In the genomic region with DNA sequence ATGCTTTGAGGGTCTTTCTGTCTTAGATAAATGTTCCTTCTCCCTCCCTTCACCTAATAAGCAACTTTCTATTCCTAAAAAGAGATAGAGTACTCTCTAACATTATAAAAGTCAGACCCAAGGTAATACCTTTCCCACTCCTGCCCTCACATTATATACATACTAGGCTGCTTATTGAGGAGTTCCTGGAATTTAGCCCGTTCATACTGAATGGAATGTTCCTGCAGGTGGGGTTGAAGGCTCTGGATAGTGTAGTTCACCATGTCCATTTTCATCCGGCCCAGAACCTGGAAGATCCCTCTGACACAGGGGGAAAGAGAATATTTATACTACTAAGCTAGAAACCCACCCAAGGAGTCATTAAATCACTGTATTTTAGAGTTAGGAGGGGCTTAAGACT, we compare ENCODE assay signal across 30 cellular contexts. TPM values are rescaled to one million over a fixed set of nuclear protein-coding genes. Genes with fewer than 3 reads are reported as not detected.
"Had no signal": no experiment of that assay in that cellular context is flagged by ENCODE, and none has a peak within 500 bp of the region (broad histone marks: within the 10 kb centered on the region; RNA-seq: fewer than 3 reads in every experiment).

No MANE protein-coding gene starts in this region.

- H3K9me3 ChIP-seq: ascending aorta had no signal

- H3K27ac ChIP-seq: ascending aorta, breast epithelium, coronary artery, dorsolateral prefrontal cortex, heart left ventricle had no signal

- H3K36me3 ChIP-seq: ascending aorta, breast epithelium, heart left ventricle had no signal

- H3K4me1 ChIP-seq: ascending aorta, breast epithelium, heart left ventricle had no signal

- DNase-seq: activated CD4-positive, alpha-beta memory T cell treated with anti-CD3 and anti-CD28 coated beads for 36 hours; activated CD4-positive, alpha-beta T cell treated with anti-CD3 and anti-CD28 coated beads for 36 hours; activated CD4-positive, alpha-beta T cell treated with anti-CD3 and anti-CD28 coated beads, Interleukin-2, amount 10 ng/mL, durations not matched to agents 24 days and 14 days; activated CD4-positive, CD25-positive, alpha-beta regulatory T cell; activated CD4-positive, CD25-positive, alpha-beta regulatory T cell treated with anti-CD3 and anti-CD28 coated beads, Interleukin-2, amount 50 U/mL, for 72 hours; activated CD8-positive, alpha-beta memory T cell treated with anti-CD3 and anti-CD28 coated beads, Interleukin-2, amount 10 ng/mL, durations not matched to agents 7 days and 5 days; activated CD8-positive, alpha-beta memory T cell treated with anti-CD3 and anti-CD28 coated beads, Interleukin-2, amount 50 U/mL, for 4 hours; activated CD8-positive, alpha-beta T cell treated with anti-CD3 and anti-CD28 coated beads, Interleukin-2, amount 10 ng/mL, durations not matched to agents 7 days and 5 days; activated effector memory CD4-positive, alpha-beta T cell treated with anti-CD3 and anti-CD28 coated beads, Interleukin-2, amount 50 U/mL, for 16 hours; activated naive CD4-positive, alpha-beta T cell treated with anti-CD3 and anti-CD28 coated beads for 36 hours; activated naive CD8-positive, alpha-beta T cell treated with anti-CD3 and anti-CD28 coated beads, Interleukin-2, amount 10 ng/mL, durations not matched to agents 7 days and 5 days; activated T-cell treated with anti-CD3 and anti-CD28 coated beads, Interleukin-2, amount 50 U/mL, for 1 hour; activated T-cell treated with anti-CD3 and anti-CD28 coated beads, Interleukin-2, amount 50 U/mL, for 48 hours; dorsolateral prefrontal cortex; effector memory CD8-positive, alpha-beta T cell; glutamatergic neuron; heart left ventricle; T-helper 2 cell had no signal

- H3K4me3 ChIP-seq: ascending aorta, breast epithelium, coronary artery, dorsolateral prefrontal cortex, heart left ventricle had no signal

- ATAC-seq: activated CD4-positive, alpha-beta T cell treated with anti-CD3 and anti-CD28 coated beads for 36 hours; activated CD8-positive, alpha-beta memory T cell treated with anti-CD3 and anti-CD28 coated beads, Interleukin-2, amount 10 ng/mL, durations not matched to agents 7 days and 5 days; activated CD8-positive, alpha-beta T cell treated with anti-CD3 and anti-CD28 coated beads, Interleukin-2, amount 10 ng/mL, durations not matched to agents 7 days and 5 days; activated naive CD4-positive, alpha-beta T cell treated with anti-CD3 and anti-CD28 coated beads, Interleukin-2, amount 50 U/mL, for 72 hours; effector memory CD8-positive, alpha-beta T cell; esophagus mucosa; heart left ventricle had no signal

- H3K27me3 ChIP-seq: ascending aorta, breast epithelium, dorsolateral prefrontal cortex, heart left ventricle had no signal

RNA-seq across cellular contexts. Expression of a gene that starts 20.4 kb away (rescaled TPM):
- total RNA-seq: activated CD4-positive, alpha-beta memory T cell treated with anti-CD3 and anti-CD28 coated beads for 36 hours; activated CD4-positive, alpha-beta T cell treated with anti-CD3 and anti-CD28 coated beads for 36 hours; activated CD4-positive, alpha-beta T cell treated with anti-CD3 and anti-CD28 coated beads, Interleukin-2, amount 10 ng/mL, durations not matched to agents 24 days and 14 days; activated CD8-positive, alpha-beta memory T cell treated with anti-CD3 and anti-CD28 coated beads for 36 hours; activated CD8-positive, alpha-beta memory T cell treated with anti-CD3 and anti-CD28 coated beads, Interleukin-2, amount 10 ng/mL, durations not matched to agents 7 days and 5 days; activated CD8-positive, alpha-beta T cell treated with anti-CD3 and anti-CD28 coated beads, Interleukin-2, amount 10 ng/mL, durations not matched to agents 7 days and 5 days; activated naive CD4-positive, alpha-beta T cell treated with anti-CD3 and anti-CD28 coated beads for 36 hours; activated naive CD4-positive, alpha-beta T cell treated with anti-CD3 and anti-CD28 coated beads, Interleukin-2, amount 50 U/mL, for 72 hours; activated naive CD8-positive, alpha-beta T cell treated with anti-CD3 and anti-CD28 coated beads, Interleukin-2, amount 10 ng/mL, durations not matched to agents 7 days and 5 days; activated T-helper 1 cell treated with anti-CD3 and anti-CD28 coated beads, Interleukin-12 subunit alpha, Interleukin-12 subunit beta, Interleukin-2, Interleukin-4 antibody, amounts not matched to agents 30 ng/mL and 10 ng/mL and 1 ng/mL, durations not matched to agents 14 hours and 24 hours and 36 hours; activated T-helper 2 cell treated with anti-CD3 and anti-CD28 coated beads, Interferon-gamma antibody, Interleukin-2, Interleukin-4, amounts not matched to agents 10 μg/mL and 5 μg/mL and 100 μg/mL, durations not matched to agents 14 hours and 24 hours and 36 hours; cardiac septum; cerebellum; epithelial cell of proximal tubule; esophagus mucosa; heart left ventricle; T-helper 1 cell treated with Interleukin-12 subunit alpha and Interleukin-12 subunit beta and Interleukin-4 antibody, amounts not matched to agents 30 ng/mL and 1 ng/mL, for 36 hours had no signal
